In genomic region chr14:101031721-101032120, GRCh38 we compare ENCODE assay signal across 15 cellular contexts.
DNase-seq lines count a peak whose midpoint lies in the region; ATAC-seq and TF ChIP-seq lines count a peak whose summit lies in the region.
"Had no signal": no experiment of that assay in that cellular context is flagged by ENCODE, and none has a peak within 500 bp of the region (broad histone marks: within the 10 kb centered on the region; RNA-seq: fewer than 3 reads in every experiment).

No MANE protein-coding gene starts in this region.

- no peaks in the 10 kb centered on the region for H3K9me3 Mint-ChIP-seq in chondrocyte (ENCODE audit: low read depth)
- H3K9me3 Mint-ChIP-seq: CD4-positive, alpha-beta T cell had no signal

- no peaks in the 10 kb centered on the region for H3K9me3 ChIP-seq in upper lobe of right lung
- H3K9me3 ChIP-seq: BLaER1 treated with 17β-estradiol and CSF1 and Interleukin-3, amounts not matched to agents 10 nM and 100 nM had no signal

- H3K4me1 Mint-ChIP-seq in chondrocyte (ENCODE audit: low read depth): no peaks in the 10 kb centered on the region

- H3K36me3 Mint-ChIP-seq in chondrocyte (ENCODE audit: low read depth): no peaks in the 10 kb centered on the region

- ATAC-seq in left ventricle myocardium superior: no peak
- ATAC-seq in upper lobe of right lung: no peak
- ATAC-seq in GM18868 (IDR thresholded peaks at IDR 0.05; ENCODE audit: unreplicated experiment): no peak
- ATAC-seq: HCT116 had no signal

- H3K27ac ChIP-seq in upper lobe of right lung: no peak overlapping the region
- H3K27ac ChIP-seq: BLaER1 treated with 17β-estradiol and CSF1 and Interleukin-3, amounts not matched to agents 10 nM and 100 nM; GM23248 had no signal

- no peak overlapping the region for H3K4me3 ChIP-seq in upper lobe of right lung
- H3K4me3 ChIP-seq: BLaER1 treated with 17β-estradiol and CSF1 and Interleukin-3, amounts not matched to agents 10 nM and 100 nM; GM23248 had no signal

- no peak overlapping the region for H3K4me3 Mint-ChIP-seq in chondrocyte (ENCODE audit: unreplicated experiment)
- H3K4me3 Mint-ChIP-seq: CD4-positive, alpha-beta T cell had no signal

- no peaks in the 10 kb centered on the region for H3K27me3 Mint-ChIP-seq in chondrocyte (ENCODE audit: low read depth)
- H3K27me3 Mint-ChIP-seq: CD4-positive, alpha-beta T cell had no signal

- no peaks in the 10 kb centered on the region for H3K27me3 ChIP-seq in upper lobe of right lung
- H3K27me3 ChIP-seq: BLaER1 treated with 17β-estradiol and CSF1 and Interleukin-3, amounts not matched to agents 10 nM and 100 nM had no signal

- DNase-seq in cardiac septum (ENCODE audit: low spot score) (peak; percentile 47), left ventricle myocardium superior (no peak), chondrocyte (ENCODE audit: low spot score) (peak; percentile 56), posterior vena cava (ENCODE audit: low spot score) (peak; percentile 42), upper lobe of right lung (peak; percentile 22), NOMO-1 treated with DMSO at 0.1 percent for 48 hours (lab: John Stamatoyannopoulos, UW; ENCODE audit: unreplicated experiment) (no peak)
- DNase-seq: 8988T, AML-193, Calu3, DMS 273 treated with DMSO at 0.1 percent for 48 hours, GM23248 had no signal

- TF ChIP-seq CTCF in chondrocyte (IDR thresholded peaks at IDR 0.05) (no peak), upper lobe of right lung (IDR thresholded peaks at IDR 0.05) (no peak)

- no peaks in the 10 kb centered on the region for H3K4me1 ChIP-seq in upper lobe of right lung
- H3K4me1 ChIP-seq: BLaER1 treated with 17β-estradiol and CSF1 and Interleukin-3, amounts not matched to agents 10 nM and 100 nM had no signal

- intact Hi-C loops in cardiac septum (cut with DNase I): no loop called here
- intact Hi-C loops in left ventricle myocardium superior (cut with micrococcal nuclease): no loop called here
- intact Hi-C loops in posterior vena cava (cut with DNase I): no loop called here
- intact Hi-C loops in upper lobe of right lung (cut with DNase I): no loop called here

- H3K27ac Mint-ChIP-seq in chondrocyte (ENCODE audit: unreplicated experiment): no peak overlapping the region
- H3K27ac Mint-ChIP-seq: CD4-positive, alpha-beta T cell had no signal

- H3K36me3 ChIP-seq in upper lobe of right lung: no peaks in the 10 kb centered on the region
- H3K36me3 ChIP-seq: BLaER1 treated with 17β-estradiol and CSF1 and Interleukin-3, amounts not matched to agents 10 nM and 100 nM had no signal

Comparison
In these comparisons a context has a peak if more than half of its experiments do, and no peak if none do; other contexts are left out.
1. DNase-seq: peak in cardiac septum (single experiment), chondrocyte (single experiment), posterior vena cava (single experiment) and upper lobe of right lung (single experiment); none in left ventricle myocardium superior (single experiment) and NOMO-1 treated with DMSO at 0.1 percent for 48 hours (single experiment).